In genomic region chr2:119748135-119748534, GRCh38 we compare ENCODE assay signal across 20 cellular contexts. TPM values are rescaled to one million over a fixed set of nuclear protein-coding genes. Genes with fewer than 3 reads are reported as not detected.
DNase-seq lines count a peak whose midpoint lies in the region; ATAC-seq, FAIRE-seq and TF ChIP-seq lines count a peak whose summit lies in the region.
"Had no signal": no experiment of that assay in that cellular context is flagged by ENCODE, and none has a peak within 500 bp of the region (broad histone marks: within the 10 kb centered on the region; RNA-seq: fewer than 3 reads in every experiment).

No MANE protein-coding gene starts in this region.

- DNase-seq in right lobe of liver = no peak
- DNase-seq in HepG2 (ENCODE audit: low spot score) = no peak
- DNase-seq in choroid plexus epithelial cell (ENCODE audit: low read depth) = peak; percentile 38
- peak; percentile 49 for DNase-seq in fibroblast of the aortic adventitia (ENCODE audit: low read depth)
- no peak for DNase-seq in left lobe of liver (ENCODE audit: low spot score)
- no peak for DNase-seq in HT-29 (ENCODE audit: low spot score)
- no peak for DNase-seq in ureter (ENCODE audit: low spot score)
- DNase-seq: CD8-positive, alpha-beta T cell; COR-L47; DMS153; DMS79 treated with DMSO at 0.1 percent for 48 hours; EL had no signal

- no TSS peak for BruUV-seq in HepG2 (replicated peaks; lab: Mats Ljungman, UMichigan)

- no peaks in the 10 kb centered on the region for H4K20me1 ChIP-seq in HepG2 (ENCODE audit: insufficient read depth, low read length)

- no peak overlapping the region for H3K9ac ChIP-seq in HepG2 (ENCODE audit: insufficient read depth, low read depth, low read length)

- H3K4me1 ChIP-seq in right lobe of liver = peaks cover 0 to 15% (median 4%) of the 10 kb centered on the region in 4 donors
- peaks cover 8% of the 10 kb centered on the region for H3K4me1 ChIP-seq in HepG2 (ENCODE audit: insufficient read depth, low read length)
- H3K4me1 ChIP-seq: HAP-1 had no signal

- TF ChIP-seq CTCF in right lobe of liver (IDR thresholded peaks at IDR 0.05) = no peak
- TF ChIP-seq CTCF in HepG2 (CRISPR knock-in tag; IDR thresholded peaks at IDR 0.05) = no peak
- TF ChIP-seq CTCF in choroid plexus epithelial cell (conservative IDR thresholded peaks at IDR 0.05; ENCODE audit: low read depth, low read length) = no peak
- no peak for TF ChIP-seq CTCF in fibroblast of the aortic adventitia (IDR thresholded peaks at IDR 0.05; ENCODE audit: insufficient read depth, low read length)

- no peak for FAIRE-seq in HepG2 (lab: Jason Lieb, UNC)
- FAIRE-seq: D721Med, G401.6, GM12891, H1 had no signal

- no peaks in the 10 kb centered on the region for H3K27me3 ChIP-seq in right lobe of liver
- peaks cover 1 to 17% of the 10 kb centered on the region in 2 experiments; a peak in 4 of 5 replicates for H3K27me3 ChIP-seq in HepG2 (ENCODE audit: control insufficient read depth in 1 of 2, insufficient read depth in 2 of 2, low read length in 2 of 2)

- no peaks in the 10 kb centered on the region for H3K79me2 ChIP-seq in HepG2 (ENCODE audit: insufficient read depth, low read length)

- H3K27ac ChIP-seq in right lobe of liver (no peak overlapping the region), HepG2 (ENCODE audit: extremely low read length, insufficient read depth, low read length) (no peak overlapping the region)
- H3K27ac ChIP-seq: 22Rv1, HL-60 had no signal

- no peak overlapping the region for H2AFZ ChIP-seq in HepG2 (ENCODE audit: low read length)

- whole genome bisulfite sequencing in right lobe of liver (ENCODE audit: insufficient coverage, low coverage, low lambda C conversion rate, missing lambda C conversion rate) = 81% methylated on average over 3 of the region's 4 CpGs
- 53% methylated on average over 4 of the region's 4 CpGs for WGBS in HepG2 (ENCODE audit: low lambda C conversion rate)

- POLR2A ChIA-PET in HepG2 (lab: Yijun Ruan, JAX) = no interaction called here

- TF ChIP-seq POLR2A in right lobe of liver (IDR thresholded peaks at IDR 0.05) (no peak), HepG2 (IDR thresholded peaks at IDR 0.05; ENCODE audit: insufficient read depth in 1 of 2, low read depth in 2 of 2, low read length in 2 of 2) (no peak)

- in situ Hi-C loops in HepG2 (cut with HindIII; ENCODE audit: extremely low pct_ligation_motif_present, low pct_unique_long_range_greater_than_20kb) = no loop called here

- H3K4me2 ChIP-seq in HepG2 (ENCODE audit: low read depth, low read length) = no peak overlapping the region

- CTCF ChIA-PET in HepG2 (lab: Yijun Ruan, JAX; ENCODE audit: low intra/inter-chr PET ratio, low total read pairs) = no interaction called here

- H3K36me3 ChIP-seq in right lobe of liver (no peaks in the 10 kb centered on the region), HepG2 (replicated peaks in 1 of 2; ENCODE audit: control insufficient read depth in 1 of 2, insufficient read depth in 2 of 2, low read length in 2 of 2) (no peaks in the 10 kb centered on the region)
- H3K36me3 ChIP-seq: HAP-1 had no signal

- H3K4me3 ChIP-seq in right lobe of liver (no peak overlapping the region), HepG2 (replicated peaks in 1 of 3; ENCODE audit: insufficient read depth in 1 of 3, low read depth in 2 of 3, low read length in 3 of 3) (no peak overlapping the region), choroid plexus epithelial cell (ENCODE audit: low read depth, low read length) (no peak overlapping the region), fibroblast of the aortic adventitia (ENCODE audit: low read depth, low read length) (no peak overlapping the region)
- H3K4me3 ChIP-seq: HAP-1 had no signal

- H3K9me3 ChIP-seq in right lobe of liver = no peaks in the 10 kb centered on the region
- H3K9me3 ChIP-seq in HepG2 (ENCODE audit: low read length) = no peaks in the 10 kb centered on the region
- H3K9me3 ChIP-seq: HAP-1 had no signal

- TF ChIP-seq EP300 in HepG2 (IDR thresholded peaks at IDR 0.05; ENCODE audit: low read depth in 2 of 2, low read length in 2 of 2) (no peak), HepG2 (CRISPR knock-in tag; IDR thresholded peaks at IDR 0.05; ENCODE audit: borderline replicate concordance) (no peak)

- no peak for TF ChIP-seq RAD21 in HepG2 (CRISPR knock-in tag; IDR thresholded peaks at IDR 0.05)

- ATAC-seq in right lobe of liver (peak in 3 of 4 donors; percentile 18 to 60 (median 31)), HepG2 (no peak), left lobe of liver (peak; percentile 81), HG02973 (IDR thresholded peaks at IDR 0.05; ENCODE audit: unreplicated experiment) (no peak)
- ATAC-seq: CD8-positive, alpha-beta T cell had no signal

- intact Hi-C loops in right lobe of liver (cut with DNase I) = no loop called here
- intact Hi-C loops in HepG2 (cut with micrococcal nuclease; ENCODE audit: unreplicated experiment) = no loop called here

TF ChIP-seq in HepG2, 621 proteins besides CTCF, POLR2A, EP300 and RAD21 (continues in another document):
- TF ChIP-seq ZNF781 (CRISPR knock-in tag; IDR thresholded peaks at IDR 0.05; ENCODE audit: borderline replicate concordance, not compliant biosample characterization) (no peak), ZFAT (CRISPR knock-in tag; conservative IDR thresholded peaks at IDR 0.05) (no peak), SOX13 (IDR thresholded peaks at IDR 0.05) (no peak), SOX13 (CRISPR knock-in tag; conservative IDR thresholded peaks at IDR 0.05 in 1 of 2, IDR thresholded peaks at IDR 0.05 in 1 of 2) (no peak), MEIS2 (CRISPR knock-in tag; IDR thresholded peaks at IDR 0.05) (no peak), YEATS4 (CRISPR knock-in tag; IDR thresholded peaks at IDR 0.05; ENCODE audit: borderline replicate concordance) (no peak), RFXAP (CRISPR knock-in tag; IDR thresholded peaks at IDR 0.05; ENCODE audit: borderline replicate concordance) (no peak), ZNF83 (CRISPR knock-in tag; IDR thresholded peaks at IDR 0.05; ENCODE audit: borderline replicate concordance) (no peak), HIVEP1 (CRISPR knock-in tag; IDR thresholded peaks at IDR 0.05) (no peak), ZNF737 (CRISPR knock-in tag; IDR thresholded peaks at IDR 0.05; ENCODE audit: borderline replicate concordance) (no peak), HNF4G (IDR thresholded peaks at IDR 0.05; ENCODE audit: borderline replicate concordance, low read depth, low read length) (no peak), HNF4G (CRISPR knock-in tag; IDR thresholded peaks at IDR 0.05; ENCODE audit: borderline replicate concordance, low read depth) (no peak), ZBTB34 (CRISPR knock-in tag; IDR thresholded peaks at IDR 0.05) (no peak)
- TF ChIP-seq, protein P1, sequence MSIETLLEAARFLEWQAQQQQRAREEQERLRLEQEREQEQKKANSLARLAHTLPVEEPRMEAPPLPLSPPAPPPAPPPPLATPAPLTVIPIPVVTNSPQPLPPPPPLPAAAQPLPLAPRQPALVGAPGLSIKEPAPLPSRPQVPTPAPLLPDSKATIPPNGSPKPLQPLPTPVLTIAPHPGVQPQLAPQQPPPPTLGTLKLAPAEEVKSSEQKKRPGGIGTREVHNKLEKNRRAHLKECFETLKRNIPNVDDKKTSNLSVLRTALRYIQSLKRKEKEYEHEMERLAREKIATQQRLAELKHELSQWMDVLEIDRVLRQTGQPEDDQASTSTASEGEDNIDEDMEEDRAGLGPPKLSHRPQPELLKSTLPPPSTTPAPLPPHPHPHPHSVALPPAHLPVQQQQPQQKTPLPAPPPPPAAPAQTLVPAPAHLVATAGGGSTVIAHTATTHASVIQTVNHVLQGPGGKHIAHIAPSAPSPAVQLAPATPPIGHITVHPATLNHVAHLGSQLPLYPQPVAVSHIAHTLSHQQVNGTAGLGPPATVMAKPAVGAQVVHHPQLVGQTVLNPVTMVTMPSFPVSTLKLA (IDR thresholded peaks at IDR 0.05) = no peak

RNA-seq across cellular contexts. Expression of gene PTPN4, which starts 11.6 kb away (rescaled TPM):
- total RNA-seq in right lobe of liver (10 to 100 TPM in 5 of 6 experiments, 1 to 10 TPM in 1; 8.5 to 19.9 (median 14.8) TPM), HepG2 (2016; rRNA removed; fragmentation: Illumina TruSeq; extraction: Trizol) (34.6 and 40.4 TPM in 2 replicates), fibroblast of the aortic adventitia (ENCODE audit: low replicate concordance) (11.5 and 20.6 TPM in 2 replicates), left lobe of liver (22.4 TPM), ureter (48.7 TPM)
- 42.5 and 43.6 TPM in 2 replicates for total RNA-seq in HepG2 (2016; cell fraction: cytosol; rRNA removed; fragmentation: Illumina TruSeq; extraction: Trizol; ENCODE audit: low read depth)
- total RNA-seq in HepG2 (2016; cell fraction: insoluble cytoplasmic fraction; rRNA removed; fragmentation: Illumina TruSeq; extraction: Trizol) = 38.0 and 42.0 TPM in 2 replicates
- 38.5 and 42.3 TPM in 2 replicates for total RNA-seq in HepG2 (2016; cell fraction: membrane; rRNA removed; fragmentation: Illumina TruSeq; extraction: Trizol)
- total RNA-seq in HepG2 (2016; cell fraction: nucleus; rRNA removed; fragmentation: Illumina TruSeq; extraction: Trizol) = 46.5 and 59.3 TPM in 2 replicates
- polyA plus RNA-seq in HepG2 (2011; rRNA removed) = 20.3 and 21.7 TPM in 2 replicates
- 5.8 and 7.6 TPM in 2 replicates for polyA plus RNA-seq in HepG2 (2011; cell fraction: cytosol; rRNA removed)
- 21.9 and 22.6 TPM in 2 replicates for polyA plus RNA-seq in HepG2 (2011; cell fraction: nucleus; rRNA removed)
- polyA plus RNA-seq in HepG2 (2012) = 8.1 and 8.3 TPM in 2 replicates
- polyA plus RNA-seq in HepG2 (2016; cell fraction: cytosol; fragmentation: Illumina TruSeq; extraction: Trizol; ENCODE audit: low read depth) = 3.4 and 4.0 TPM in 2 replicates
- 16.3 and 19.3 TPM in 2 replicates for polyA plus RNA-seq in HepG2 (2016; cell fraction: insoluble cytoplasmic fraction; fragmentation: Illumina TruSeq; extraction: Trizol; ENCODE audit: low read depth)
- polyA plus RNA-seq in HepG2 (2016; cell fraction: membrane; fragmentation: Illumina TruSeq; extraction: Trizol; ENCODE audit: low read depth) = 5.1 and 9.5 TPM in 2 replicates
- polyA plus RNA-seq in HepG2 (2016; cell fraction: nucleus; fragmentation: Illumina TruSeq; extraction: Trizol; ENCODE audit: insufficient read depth, low read depth) = 17.2 and 24.4 TPM in 2 replicates
- 60.8 and 71.6 TPM in 2 replicates for polyA minus RNA-seq in HepG2 (2011; rRNA and poly(A)+ RNA removed; ENCODE audit: low replicate concordance)
- 27.8 and 28.0 TPM in 2 replicates for polyA minus RNA-seq in HepG2 (2011; cell fraction: cytosol; rRNA and poly(A)+ RNA removed)
- 139 and 141 TPM in 2 replicates for polyA minus RNA-seq in HepG2 (2011; cell fraction: nucleus; rRNA and poly(A)+ RNA removed)
- total RNA-seq in HT-29 (2014; rRNA removed; shearing (Covaris generic)) = 45.4 and 69.3 TPM in 2 replicates

Comparison
In these comparisons a context has a peak if more than half of its experiments do, and no peak if none do; other contexts are left out.
1. ATAC-seq: peak in right lobe of liver (3 of 4) and left lobe of liver (single experiment); none in HepG2 (single experiment) and HG02973 (single experiment).
2. DNase-seq: peak in choroid plexus epithelial cell (single experiment) and fibroblast of the aortic adventitia (single experiment); none in right lobe of liver (0 of 3), HepG2 (single experiment), left lobe of liver (single experiment), HT-29 (single experiment) and ureter (single experiment).